ENCODE assay signal across 19 cellular contexts in the genomic region with DNA sequence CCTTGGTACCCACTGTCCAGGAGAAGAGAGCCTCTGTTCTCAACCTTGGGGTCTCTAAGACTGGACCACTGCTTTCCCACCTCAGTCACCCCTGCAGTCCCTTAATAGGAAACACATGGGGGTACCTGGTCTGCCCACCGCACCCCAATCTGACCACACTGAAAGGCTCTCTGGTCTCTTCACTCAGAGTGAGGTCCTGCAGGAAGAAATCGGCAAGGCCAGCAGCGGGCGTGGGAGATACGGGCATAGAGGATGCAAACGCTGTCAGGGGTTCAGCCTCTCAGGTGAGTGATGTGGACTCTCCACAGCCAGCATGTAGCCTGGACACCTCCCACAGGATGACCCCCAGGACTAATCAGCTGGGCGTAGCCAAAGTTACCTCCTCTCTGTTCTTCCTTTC. TPM values are rescaled to one million over a fixed set of nuclear protein-coding genes. Genes with fewer than 3 reads are reported as not detected.
DNase-seq lines count a peak whose midpoint lies in the region; ATAC-seq, FAIRE-seq and TF ChIP-seq lines count a peak whose summit lies in the region.
"Had no signal": no experiment of that assay in that cellular context is flagged by ENCODE, and none has a peak within 500 bp of the region (broad histone marks: within the 10 kb centered on the region; RNA-seq: fewer than 3 reads in every experiment).

No MANE protein-coding gene starts in this region.

- H4K20me1 ChIP-seq in HepG2 (ENCODE audit: insufficient read depth, low read length) = no peaks in the 10 kb centered on the region

- WGBS in liver = 72% methylated on average over 7 of the region's 7 CpGs
- 21% methylated on average over 5 of the region's 7 CpGs for WGBS in HepG2 (ENCODE audit: low lambda C conversion rate)

- H3K27me3 ChIP-seq in liver (ENCODE audit: control insufficient read depth in 4 of 4, insufficient read depth in 4 of 4, low read length in 3 of 4) = no peaks in the 10 kb centered on the region
- peaks cover 4 to 45% of the 10 kb centered on the region in 2 experiments; a peak in 4 of 5 replicates for H3K27me3 ChIP-seq in HepG2 (ENCODE audit: control insufficient read depth in 1 of 2, insufficient read depth in 2 of 2, low read length in 2 of 2)
- H3K27me3 ChIP-seq in upper lobe of right lung = no peaks in the 10 kb centered on the region
- H3K27me3 ChIP-seq: pancreas had no signal

- CTCF ChIA-PET in HepG2 (lab: Yijun Ruan, JAX; ENCODE audit: low intra/inter-chr PET ratio, low total read pairs) = no interaction called here

- no peaks in the 10 kb centered on the region for H3K79me2 ChIP-seq in HepG2 (ENCODE audit: insufficient read depth, low read length)

- TF ChIP-seq CTCF in liver (IDR thresholded peaks at IDR 0.05; ENCODE audit: low read depth, low read length, missing input control) (no peak), HepG2 (CRISPR knock-in tag; IDR thresholded peaks at IDR 0.05) (no peak), upper lobe of right lung (IDR thresholded peaks at IDR 0.05) (no peak)

- H3K36me3 Mint-ChIP-seq in activated naive CD8-positive, alpha-beta T cell treated with anti-CD3 and anti-CD28 coated beads, Interleukin-2, amount 50 U/mL, for 24 hours (ENCODE audit: low read depth) = no peaks in the 10 kb centered on the region
- H3K36me3 Mint-ChIP-seq in natural killer cell treated with Interleukin-12 subunit alpha and Interleukin-12 subunit beta and Interleukin-15 and Interleukin-18, amount 100 ng/mL, for 72 hours = no peaks in the 10 kb centered on the region
- H3K36me3 Mint-ChIP-seq: IgD-negative memory B cell had no signal

- no peak overlapping the region for H3K4me3 ChIP-seq in liver (ENCODE audit: low read depth in 1 of 3, low read length in 3 of 3)
- H3K4me3 ChIP-seq in HepG2 (replicated peaks in 1 of 3; ENCODE audit: insufficient read depth in 1 of 3, low read depth in 2 of 3, low read length in 3 of 3) = no peak overlapping the region
- H3K4me3 ChIP-seq in upper lobe of right lung = no peak overlapping the region
- H3K4me3 ChIP-seq: mucosa of descending colon, pancreas had no signal

- H3K4me2 ChIP-seq in HepG2 (ENCODE audit: low read depth, low read length) = no peak overlapping the region

- DNase-seq in HepG2 (ENCODE audit: low spot score) (no peak), upper lobe of right lung (peak; percentile 53), DMS153 treated with DMSO at 0.1 percent for 48 hours (lab: John Stamatoyannopoulos, UW; ENCODE audit: unreplicated experiment) (no peak), GM03348 (ENCODE audit: low spot score) (no peak), NCI-H187 (lab: John Stamatoyannopoulos, UW) (no peak)
- no peak for DNase-seq in activated naive CD8-positive, alpha-beta T cell treated with anti-CD3 and anti-CD28 coated beads, Interleukin-2, amount 50 U/mL, for 24 hours
- peak; percentile 13 for DNase-seq in natural killer cell treated with Interleukin-12 subunit alpha and Interleukin-12 subunit beta and Interleukin-15 and Interleukin-18, amount 100 ng/mL, for 72 hours (ENCODE audit: low spot score)
- DNase-seq: activated CD4-positive, CD25-positive, alpha-beta regulatory T cell treated with anti-CD3 and anti-CD28 coated beads, Interleukin-2, amount 50 U/mL, for 72 hours; NCI-H1048; Right ventricle myocardium superior had no signal

- H3K9ac ChIP-seq in liver (ENCODE audit: low read depth in 1 of 2, low read length in 2 of 2) (peak overlapping the region in 1 of 2 donors; percentile 60), HepG2 (ENCODE audit: insufficient read depth, low read depth, low read length) (no peak overlapping the region)

- BruUV-seq in HepG2 (replicated peaks; lab: Mats Ljungman, UMichigan) = no TSS peak

- H3K9me3 Mint-ChIP-seq in activated naive CD8-positive, alpha-beta T cell treated with anti-CD3 and anti-CD28 coated beads, Interleukin-2, amount 50 U/mL, for 24 hours = no peaks in the 10 kb centered on the region
- H3K9me3 Mint-ChIP-seq in natural killer cell treated with Interleukin-12 subunit alpha and Interleukin-12 subunit beta and Interleukin-15 and Interleukin-18, amount 100 ng/mL, for 72 hours = no peaks in the 10 kb centered on the region

- TF ChIP-seq RAD21 in liver (IDR thresholded peaks at IDR 0.05) = no peak
- no peak for TF ChIP-seq RAD21 in HepG2 (CRISPR knock-in tag; IDR thresholded peaks at IDR 0.05)

- peaks cover 0 to 4% (median 0%) of the 10 kb centered on the region in 4 donors for H3K36me3 ChIP-seq in liver (ENCODE audit: control insufficient read depth in 4 of 4, insufficient read depth in 3 of 4, low read depth in 1 of 4, low read length in 3 of 4)
- no peaks in the 10 kb centered on the region for H3K36me3 ChIP-seq in HepG2 (replicated peaks in 1 of 2; ENCODE audit: control insufficient read depth in 1 of 2, insufficient read depth in 2 of 2, low read length in 2 of 2)
- H3K36me3 ChIP-seq in upper lobe of right lung = no peaks in the 10 kb centered on the region
- H3K36me3 ChIP-seq: pancreas had no signal

- H3K9me3 ChIP-seq in liver (ENCODE audit: control insufficient read depth in 4 of 4, low read length in 3 of 4) (no peaks in the 10 kb centered on the region), HepG2 (ENCODE audit: low read length) (no peaks in the 10 kb centered on the region), upper lobe of right lung (no peaks in the 10 kb centered on the region)
- H3K9me3 ChIP-seq: mucosa of descending colon, pancreas had no signal

- H3K27me3 Mint-ChIP-seq in activated naive CD8-positive, alpha-beta T cell treated with anti-CD3 and anti-CD28 coated beads, Interleukin-2, amount 50 U/mL, for 24 hours = peaks cover 3% of the 10 kb centered on the region
- H3K27me3 Mint-ChIP-seq in natural killer cell treated with Interleukin-12 subunit alpha and Interleukin-12 subunit beta and Interleukin-15 and Interleukin-18, amount 100 ng/mL, for 72 hours = no peaks in the 10 kb centered on the region

- intact Hi-C loops in HepG2 (cut with micrococcal nuclease; ENCODE audit: unreplicated experiment) (no loop called here), upper lobe of right lung (cut with DNase I) (no loop called here)

- peaks cover 0 to 23% (median 11%) of the 10 kb centered on the region in 4 donors for H3K4me1 ChIP-seq in liver (ENCODE audit: control insufficient read depth in 4 of 4, insufficient read depth in 4 of 4, low read length in 3 of 4)
- no peaks in the 10 kb centered on the region for H3K4me1 ChIP-seq in HepG2 (ENCODE audit: insufficient read depth, low read length)
- peaks cover 20% of the 10 kb centered on the region for H3K4me1 ChIP-seq in upper lobe of right lung
- H3K4me1 ChIP-seq: pancreas had no signal

- peaks cover 81% of the 10 kb centered on the region for H3K4me1 Mint-ChIP-seq in activated naive CD8-positive, alpha-beta T cell treated with anti-CD3 and anti-CD28 coated beads, Interleukin-2, amount 50 U/mL, for 24 hours
- peaks cover 69 to 74% of the 10 kb centered on the region in 2 donors for H3K4me1 Mint-ChIP-seq in natural killer cell treated with Interleukin-12 subunit alpha and Interleukin-12 subunit beta and Interleukin-15 and Interleukin-18, amount 100 ng/mL, for 72 hours (ENCODE audit: low read depth in 2 of 2)

- H2AFZ ChIP-seq in HepG2 (ENCODE audit: low read length) = no peak overlapping the region

- POLR2A ChIA-PET in HepG2 (lab: Yijun Ruan, JAX) = no interaction called here

- no peak for ATAC-seq in HepG2
- no peak for ATAC-seq in activated naive CD8-positive, alpha-beta T cell treated with anti-CD3 and anti-CD28 coated beads, Interleukin-2, amount 50 U/mL, for 24 hours
- no peak for ATAC-seq in natural killer cell treated with Interleukin-12 subunit alpha and Interleukin-12 subunit beta and Interleukin-15 and Interleukin-18, amount 100 ng/mL, for 72 hours
- ATAC-seq in upper lobe of right lung = no peak
- ATAC-seq: esophagus mucosa, HCT116 had no signal

- H3K27ac ChIP-seq in liver (ENCODE audit: low read depth in 1 of 2, low read length in 2 of 2) = peak overlapping the region; percentile 66 to 71
- no peak overlapping the region for H3K27ac ChIP-seq in HepG2 (ENCODE audit: extremely low read length, insufficient read depth, low read length)
- H3K27ac ChIP-seq in upper lobe of right lung = peak overlapping the region; percentile 11
- H3K27ac ChIP-seq: pancreas had no signal

- TF ChIP-seq EP300 in HepG2 (IDR thresholded peaks at IDR 0.05; ENCODE audit: low read depth in 2 of 2, low read length in 2 of 2) (no peak), HepG2 (CRISPR knock-in tag; IDR thresholded peaks at IDR 0.05; ENCODE audit: borderline replicate concordance) (no peak)

- peak overlapping the region; percentile 55 for H3K27ac Mint-ChIP-seq in activated naive CD8-positive, alpha-beta T cell treated with anti-CD3 and anti-CD28 coated beads, Interleukin-2, amount 50 U/mL, for 24 hours
- H3K27ac Mint-ChIP-seq in natural killer cell treated with Interleukin-12 subunit alpha and Interleukin-12 subunit beta and Interleukin-15 and Interleukin-18, amount 100 ng/mL, for 72 hours = peak overlapping the region in 1 of 2 donors; percentile 48

- no peak for FAIRE-seq in HepG2 (lab: Jason Lieb, UNC)
- FAIRE-seq: islet of Langerhans, pancreas had no signal

- in situ Hi-C loops in HepG2 (cut with HindIII; ENCODE audit: extremely low pct_ligation_motif_present, low pct_unique_long_range_greater_than_20kb) = no loop called here

- H3K4me3 Mint-ChIP-seq in activated naive CD8-positive, alpha-beta T cell treated with anti-CD3 and anti-CD28 coated beads, Interleukin-2, amount 50 U/mL, for 24 hours = peak overlapping the region; percentile 1
- peak overlapping the region; percentile 45 for H3K4me3 Mint-ChIP-seq in natural killer cell treated with Interleukin-12 subunit alpha and Interleukin-12 subunit beta and Interleukin-15 and Interleukin-18, amount 100 ng/mL, for 72 hours

- TF ChIP-seq POLR2A in HepG2 (IDR thresholded peaks at IDR 0.05; ENCODE audit: insufficient read depth in 1 of 2, low read depth in 2 of 2, low read length in 2 of 2) = no peak

RNA-seq across cellular contexts. Expression of a gene that starts 3.5 kb away (rescaled TPM):
- 1 to 10 TPM; 4.8 to 5.4 TPM for total RNA-seq in liver
- polyA plus RNA-seq in liver = 1 to 10 TPM; 3.0 to 4.1 TPM
- not detected in 2 replicates for total RNA-seq in HepG2 (2016; rRNA removed; fragmentation: Illumina TruSeq; extraction: Trizol)
- not detected in 2 replicates for total RNA-seq in HepG2 (2016; cell fraction: cytosol; rRNA removed; fragmentation: Illumina TruSeq; extraction: Trizol; ENCODE audit: low read depth)
- total RNA-seq in HepG2 (2016; cell fraction: insoluble cytoplasmic fraction; rRNA removed; fragmentation: Illumina TruSeq; extraction: Trizol) = not detected in 2 replicates
- total RNA-seq in HepG2 (2016; cell fraction: membrane; rRNA removed; fragmentation: Illumina TruSeq; extraction: Trizol) = not detected in 2 replicates
- total RNA-seq in HepG2 (2016; cell fraction: nucleus; rRNA removed; fragmentation: Illumina TruSeq; extraction: Trizol) = not detected in 2 replicates
- not detected in 2 replicates for polyA plus RNA-seq in HepG2 (2011; rRNA removed)
- polyA plus RNA-seq in HepG2 (2011; cell fraction: cytosol; rRNA removed) = not detected in 2 replicates
- polyA plus RNA-seq in HepG2 (2011; cell fraction: nucleus; rRNA removed) = 0.14 TPM in 1 of 2 replicates, not detected in the other
- not detected in 2 replicates for polyA plus RNA-seq in HepG2 (2012)
- polyA plus RNA-seq in HepG2 (2016; cell fraction: cytosol; fragmentation: Illumina TruSeq; extraction: Trizol; ENCODE audit: low read depth) = not detected in 2 replicates
- polyA plus RNA-seq in HepG2 (2016; cell fraction: insoluble cytoplasmic fraction; fragmentation: Illumina TruSeq; extraction: Trizol; ENCODE audit: low read depth) = not detected in 2 replicates
- polyA plus RNA-seq in HepG2 (2016; cell fraction: membrane; fragmentation: Illumina TruSeq; extraction: Trizol; ENCODE audit: low read depth) = not detected in 2 replicates
- polyA plus RNA-seq in HepG2 (2016; cell fraction: nucleus; fragmentation: Illumina TruSeq; extraction: Trizol; ENCODE audit: insufficient read depth, low read depth) = not detected in 2 replicates
- not detected in 2 replicates for polyA minus RNA-seq in HepG2 (2011; rRNA and poly(A)+ RNA removed; ENCODE audit: low replicate concordance)
- polyA minus RNA-seq in HepG2 (2011; cell fraction: cytosol; rRNA and poly(A)+ RNA removed) = not detected in 2 replicates
- polyA minus RNA-seq in HepG2 (2011; cell fraction: nucleus; rRNA and poly(A)+ RNA removed) = not detected in 2 replicates
- total RNA-seq in natural killer cell treated with Interleukin-12 subunit alpha and Interleukin-12 subunit beta and Interleukin-15 and Interleukin-18, amount 100 ng/mL, for 72 hours = 1 to 10 TPM in 1 of 2 donors, under 1 TPM in 1; 0.69 to 1.1 TPM
- 14.5 TPM for total RNA-seq in upper lobe of right lung
- total RNA-seq: dermis blood vessel endothelial cell, glomerular endothelial cell had no signal

RNA-seq across cellular contexts. Expression of a gene that starts 13.9 kb away (rescaled TPM):
- total RNA-seq in liver (1 to 10 TPM; 3.2 to 4.7 TPM), HepG2 (2016; rRNA removed; fragmentation: Illumina TruSeq; extraction: Trizol) (not detected in 2 replicates), upper lobe of right lung (11.0 TPM)
- polyA plus RNA-seq in liver (1 to 10 TPM; 2.7 to 4.8 TPM), HepG2 (2011; rRNA removed) (0.17 TPM in 1 of 2 replicates, not detected in the other)
- total RNA-seq in HepG2 (2016; cell fraction: cytosol; rRNA removed; fragmentation: Illumina TruSeq; extraction: Trizol; ENCODE audit: low read depth) = not detected in 2 replicates
- total RNA-seq in HepG2 (2016; cell fraction: insoluble cytoplasmic fraction; rRNA removed; fragmentation: Illumina TruSeq; extraction: Trizol) = not detected in 2 replicates
- total RNA-seq in HepG2 (2016; cell fraction: membrane; rRNA removed; fragmentation: Illumina TruSeq; extraction: Trizol) = not detected in 2 replicates
- total RNA-seq in HepG2 (2016; cell fraction: nucleus; rRNA removed; fragmentation: Illumina TruSeq; extraction: Trizol) = not detected in 2 replicates
- polyA plus RNA-seq in HepG2 (2011; cell fraction: cytosol; rRNA removed) = 0.08 TPM in 1 of 2 replicates, not detected in the other
- polyA plus RNA-seq in HepG2 (2011; cell fraction: nucleus; rRNA removed) = not detected in 2 replicates
- not detected in 2 replicates for polyA plus RNA-seq in HepG2 (2012)
- not detected in 2 replicates for polyA plus RNA-seq in HepG2 (2016; cell fraction: cytosol; fragmentation: Illumina TruSeq; extraction: Trizol; ENCODE audit: low read depth)
- not detected in 2 replicates for polyA plus RNA-seq in HepG2 (2016; cell fraction: insoluble cytoplasmic fraction; fragmentation: Illumina TruSeq; extraction: Trizol; ENCODE audit: low read depth)
- polyA plus RNA-seq in HepG2 (2016; cell fraction: membrane; fragmentation: Illumina TruSeq; extraction: Trizol; ENCODE audit: low read depth) = not detected in 2 replicates
- polyA plus RNA-seq in HepG2 (2016; cell fraction: nucleus; fragmentation: Illumina TruSeq; extraction: Trizol; ENCODE audit: insufficient read depth, low read depth) = not detected in 2 replicates
- not detected in 2 replicates for polyA minus RNA-seq in HepG2 (2011; rRNA and poly(A)+ RNA removed; ENCODE audit: low replicate concordance)
- polyA minus RNA-seq in HepG2 (2011; cell fraction: cytosol; rRNA and poly(A)+ RNA removed) = not detected in 2 replicates
- polyA minus RNA-seq in HepG2 (2011; cell fraction: nucleus; rRNA and poly(A)+ RNA removed) = not detected in 2 replicates
- 1 to 10 TPM; 7.9 to 8.7 TPM for total RNA-seq in natural killer cell treated with Interleukin-12 subunit alpha and Interleukin-12 subunit beta and Interleukin-15 and Interleukin-18, amount 100 ng/mL, for 72 hours
- total RNA-seq: dermis blood vessel endothelial cell, glomerular endothelial cell had no signal
- polyA plus RNA-seq: IgD-negative memory B cell had no signal

RNA-seq across cellular contexts. Expression of a gene that starts 20.0 kb away (rescaled TPM):
- total RNA-seq in liver (1 to 10 TPM; 3.4 to 3.7 TPM), HepG2 (2016; rRNA removed; fragmentation: Illumina TruSeq; extraction: Trizol) (1.9 and 2.9 TPM in 2 replicates), upper lobe of right lung (8.5 TPM)
- polyA plus RNA-seq in liver (1 to 10 TPM in 1 of 2 donors, under 1 TPM in 1; 0.19 to 1.6 TPM), HepG2 (2011; rRNA removed) (1.9 and 2.5 TPM in 2 replicates)
- 0.71 and 1.1 TPM in 2 replicates for total RNA-seq in HepG2 (2016; cell fraction: cytosol; rRNA removed; fragmentation: Illumina TruSeq; extraction: Trizol; ENCODE audit: low read depth)
- 1.9 and 2.5 TPM in 2 replicates for total RNA-seq in HepG2 (2016; cell fraction: insoluble cytoplasmic fraction; rRNA removed; fragmentation: Illumina TruSeq; extraction: Trizol)
- 0.90 and 1.3 TPM in 2 replicates for total RNA-seq in HepG2 (2016; cell fraction: membrane; rRNA removed; fragmentation: Illumina TruSeq; extraction: Trizol)
- total RNA-seq in HepG2 (2016; cell fraction: nucleus; rRNA removed; fragmentation: Illumina TruSeq; extraction: Trizol) = 1.1 and 1.2 TPM in 2 replicates
- polyA plus RNA-seq in HepG2 (2011; cell fraction: cytosol; rRNA removed) = 2.2 and 4.4 TPM in 2 replicates
- polyA plus RNA-seq in HepG2 (2011; cell fraction: nucleus; rRNA removed) = 3.9 and 5.1 TPM in 2 replicates
- polyA plus RNA-seq in HepG2 (2012) = 1.4 and 1.7 TPM in 2 replicates
- polyA plus RNA-seq in HepG2 (2016; cell fraction: cytosol; fragmentation: Illumina TruSeq; extraction: Trizol; ENCODE audit: low read depth) = 0.35 and 0.53 TPM in 2 replicates
- polyA plus RNA-seq in HepG2 (2016; cell fraction: insoluble cytoplasmic fraction; fragmentation: Illumina TruSeq; extraction: Trizol; ENCODE audit: low read depth) = 1.9 and 2.1 TPM in 2 replicates
- polyA plus RNA-seq in HepG2 (2016; cell fraction: membrane; fragmentation: Illumina TruSeq; extraction: Trizol; ENCODE audit: low read depth) = 0.50 and 0.55 TPM in 2 replicates
- 1.6 and 2.2 TPM in 2 replicates for polyA plus RNA-seq in HepG2 (2016; cell fraction: nucleus; fragmentation: Illumina TruSeq; extraction: Trizol; ENCODE audit: insufficient read depth, low read depth)
- polyA minus RNA-seq in HepG2 (2011; rRNA and poly(A)+ RNA removed; ENCODE audit: low replicate concordance) = 3.8 and 8.1 TPM in 2 replicates
- 3.1 and 3.4 TPM in 2 replicates for polyA minus RNA-seq in HepG2 (2011; cell fraction: cytosol; rRNA and poly(A)+ RNA removed)
- polyA minus RNA-seq in HepG2 (2011; cell fraction: nucleus; rRNA and poly(A)+ RNA removed) = 2.7 and 3.6 TPM in 2 replicates
- total RNA-seq in natural killer cell treated with Interleukin-12 subunit alpha and Interleukin-12 subunit beta and Interleukin-15 and Interleukin-18, amount 100 ng/mL, for 72 hours = 10 to 100 TPM in 1 of 2 donors, 1 to 10 TPM in 1; 8.1 to 15.4 TPM

RNA-seq across cellular contexts. Expression of a gene that starts 45.5 kb away (rescaled TPM):
- total RNA-seq in liver = not detected
- polyA plus RNA-seq in liver = under 1 TPM in 1 of 2 donors, not detected in 1; 0.06 TPM
- total RNA-seq in HepG2 (2016; rRNA removed; fragmentation: Illumina TruSeq; extraction: Trizol) = not detected in 2 replicates
- not detected in 2 replicates for total RNA-seq in HepG2 (2016; cell fraction: cytosol; rRNA removed; fragmentation: Illumina TruSeq; extraction: Trizol; ENCODE audit: low read depth)
- total RNA-seq in HepG2 (2016; cell fraction: insoluble cytoplasmic fraction; rRNA removed; fragmentation: Illumina TruSeq; extraction: Trizol) = not detected in 2 replicates
- not detected in 2 replicates for total RNA-seq in HepG2 (2016; cell fraction: membrane; rRNA removed; fragmentation: Illumina TruSeq; extraction: Trizol)
- total RNA-seq in HepG2 (2016; cell fraction: nucleus; rRNA removed; fragmentation: Illumina TruSeq; extraction: Trizol) = not detected in 2 replicates
- not detected in 2 replicates for polyA plus RNA-seq in HepG2 (2011; rRNA removed)
- polyA plus RNA-seq in HepG2 (2011; cell fraction: cytosol; rRNA removed) = not detected in 2 replicates
- polyA plus RNA-seq in HepG2 (2011; cell fraction: nucleus; rRNA removed) = 0.16 and 0.53 TPM in 2 replicates
- polyA plus RNA-seq in HepG2 (2012) = not detected in 2 replicates
- polyA plus RNA-seq in HepG2 (2016; cell fraction: cytosol; fragmentation: Illumina TruSeq; extraction: Trizol; ENCODE audit: low read depth) = not detected in 2 replicates
- polyA plus RNA-seq in HepG2 (2016; cell fraction: insoluble cytoplasmic fraction; fragmentation: Illumina TruSeq; extraction: Trizol; ENCODE audit: low read depth) = not detected in 2 replicates
- not detected in 2 replicates for polyA plus RNA-seq in HepG2 (2016; cell fraction: membrane; fragmentation: Illumina TruSeq; extraction: Trizol; ENCODE audit: low read depth)
- not detected in 2 replicates for polyA plus RNA-seq in HepG2 (2016; cell fraction: nucleus; fragmentation: Illumina TruSeq; extraction: Trizol; ENCODE audit: insufficient read depth, low read depth)
- polyA minus RNA-seq in HepG2 (2011; rRNA and poly(A)+ RNA removed; ENCODE audit: low replicate concordance) = 0.40 TPM in 1 of 2 replicates, not detected in the other
- not detected in 2 replicates for polyA minus RNA-seq in HepG2 (2011; cell fraction: cytosol; rRNA and poly(A)+ RNA removed)
- polyA minus RNA-seq in HepG2 (2011; cell fraction: nucleus; rRNA and poly(A)+ RNA removed) = not detected in 2 replicates
- total RNA-seq in natural killer cell treated with Interleukin-12 subunit alpha and Interleukin-12 subunit beta and Interleukin-15 and Interleukin-18, amount 100 ng/mL, for 72 hours = 1 to 10 TPM in 1 of 2 donors, under 1 TPM in 1; 0.50 to 2.2 TPM
- not detected for total RNA-seq in upper lobe of right lung
- total RNA-seq: dermis blood vessel endothelial cell, glomerular endothelial cell had no signal
- polyA plus RNA-seq: IgD-negative memory B cell had no signal

Comparison
In these comparisons a context has a peak if more than half of its experiments do, and no peak if none do; other contexts are left out.
1. DNase-seq: peak in natural killer cell treated with Interleukin-12 subunit alpha and Interleukin-12 subunit beta and Interleukin-15 and Interleukin-18, amount 100 ng/mL, for 72 hours (single experiment) and upper lobe of right lung (single experiment); none in HepG2 (single experiment), activated naive CD8-positive, alpha-beta T cell treated with anti-CD3 and anti-CD28 coated beads, Interleukin-2, amount 50 U/mL, for 24 hours (single experiment), DMS153 treated with DMSO at 0.1 percent for 48 hours (single experiment), GM03348 (single experiment) and NCI-H187 (0 of 2).